Comparison of ENCODE assay signal across 8 cellular contexts in the genomic region with DNA sequence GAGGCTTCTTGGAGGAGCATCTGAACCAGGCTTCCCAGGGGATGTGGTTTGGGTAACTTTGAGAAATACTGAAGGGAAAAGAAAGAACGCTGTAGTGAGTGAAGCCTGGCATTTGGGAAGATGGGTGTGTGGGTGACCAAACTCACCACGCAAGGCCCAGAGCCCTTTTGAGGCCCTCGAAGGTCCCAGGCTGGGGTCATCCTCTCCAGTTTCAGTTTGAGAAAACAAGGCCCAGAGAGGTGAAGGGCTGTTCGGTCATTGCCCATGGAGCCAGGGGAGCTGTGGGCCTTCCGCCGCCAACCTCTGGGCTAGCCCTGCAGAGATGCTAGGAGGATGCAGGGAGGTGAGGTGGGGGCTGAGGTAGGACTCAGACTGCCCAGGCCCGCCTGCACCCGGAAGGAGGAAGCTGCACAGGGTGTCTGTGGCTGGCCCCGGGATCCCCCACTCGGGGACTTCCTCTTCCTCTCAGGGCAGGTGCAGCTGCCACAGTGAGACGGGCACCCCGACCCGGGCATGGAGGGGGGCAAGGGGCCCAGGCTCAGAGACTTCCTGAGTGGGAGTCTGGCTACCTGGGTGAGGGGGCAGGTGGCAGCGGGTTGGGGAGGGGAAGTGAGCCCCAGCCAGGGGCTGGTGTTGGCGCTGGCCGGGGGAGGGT. TPM values are rescaled to one million over a fixed set of nuclear protein-coding genes. Genes with fewer than 3 reads are reported as not detected.
DNase-seq lines count a peak whose midpoint lies in the region; ATAC-seq, FAIRE-seq and TF ChIP-seq lines count a peak whose summit lies in the region.

A gene with protein sequence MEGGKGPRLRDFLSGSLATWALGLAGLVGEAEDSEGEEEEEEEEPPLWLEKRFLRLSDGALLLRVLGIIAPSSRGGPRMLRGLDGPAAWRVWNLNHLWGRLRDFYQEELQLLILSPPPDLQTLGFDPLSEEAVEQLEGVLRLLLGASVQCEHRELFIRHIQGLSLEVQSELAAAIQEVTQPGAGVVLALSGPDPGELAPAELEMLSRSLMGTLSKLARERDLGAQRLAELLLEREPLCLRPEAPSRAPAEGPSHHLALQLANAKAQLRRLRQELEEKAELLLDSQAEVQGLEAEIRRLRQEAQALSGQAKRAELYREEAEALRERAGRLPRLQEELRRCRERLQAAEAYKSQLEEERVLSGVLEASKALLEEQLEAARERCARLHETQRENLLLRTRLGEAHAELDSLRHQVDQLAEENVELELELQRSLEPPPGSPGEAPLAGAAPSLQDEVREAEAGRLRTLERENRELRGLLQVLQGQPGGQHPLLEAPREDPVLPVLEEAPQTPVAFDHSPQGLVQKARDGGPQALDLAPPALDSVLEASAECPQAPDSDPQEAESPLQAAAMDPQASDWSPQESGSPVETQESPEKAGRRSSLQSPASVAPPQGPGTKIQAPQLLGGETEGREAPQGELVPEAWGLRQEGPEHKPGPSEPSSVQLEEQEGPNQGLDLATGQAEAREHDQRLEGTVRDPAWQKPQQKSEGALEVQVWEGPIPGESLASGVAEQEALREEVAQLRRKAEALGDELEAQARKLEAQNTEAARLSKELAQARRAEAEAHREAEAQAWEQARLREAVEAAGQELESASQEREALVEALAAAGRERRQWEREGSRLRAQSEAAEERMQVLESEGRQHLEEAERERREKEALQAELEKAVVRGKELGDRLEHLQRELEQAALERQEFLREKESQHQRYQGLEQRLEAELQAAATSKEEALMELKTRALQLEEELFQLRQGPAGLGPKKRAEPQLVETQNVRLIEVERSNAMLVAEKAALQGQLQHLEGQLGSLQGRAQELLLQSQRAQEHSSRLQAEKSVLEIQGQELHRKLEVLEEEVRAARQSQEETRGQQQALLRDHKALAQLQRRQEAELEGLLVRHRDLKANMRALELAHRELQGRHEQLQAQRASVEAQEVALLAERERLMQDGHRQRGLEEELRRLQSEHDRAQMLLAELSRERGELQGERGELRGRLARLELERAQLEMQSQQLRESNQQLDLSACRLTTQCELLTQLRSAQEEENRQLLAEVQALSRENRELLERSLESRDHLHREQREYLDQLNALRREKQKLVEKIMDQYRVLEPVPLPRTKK (N-terminal part only) (plus strand): TSS at position 451 of the 655 bp plus-strand sequence. CDS start 63 bp downstream, at position 514.

- H3K79me1 ChIP-seq in neuronal stem cell (ENCODE audit: low read depth, low read length) = peaks cover 1% of the 10 kb centered on the region

- H3K4me1 ChIP-seq in breast epithelium (peaks cover 0 to 4% of the 10 kb centered on the region in 2 donors), neuronal stem cell (ENCODE audit: control insufficient read depth in 2 of 2, insufficient read depth in 1 of 2, low read depth in 1 of 2, low read length in 2 of 2) (peaks cover 6 to 17% of the 10 kb centered on the region in 2 donors)

- H4K91ac ChIP-seq in neuronal stem cell (ENCODE audit: low read depth, low read length, poor library complexity) = no peak within 1 kb of the TSS

- no peak within 1 kb of the TSS for H2BK5ac ChIP-seq in neuronal stem cell (ENCODE audit: low read length)

- no peak for FAIRE-seq in H54 (lab: Jason Lieb, UNC)

- peak within 1 kb of the TSS; percentile 89 for H3K18ac ChIP-seq in neuronal stem cell (ENCODE audit: low read length)

- TF ChIP-seq POLR2A in breast epithelium (IDR thresholded peaks at IDR 0.05) (no peak), H54 (IDR thresholded peaks at IDR 0.05; ENCODE audit: low read depth, low read length) (no peak)

- H4K8ac ChIP-seq in neuronal stem cell (ENCODE audit: low read depth, low read length) = peak within 1 kb of the TSS; percentile 17

- H3K4me2 ChIP-seq in neuronal stem cell (ENCODE audit: insufficient read depth, low read length, poor library complexity, severe bottlenecking) = peak within 1 kb of the TSS; percentile 92

- TF ChIP-seq CTCF in VCaP (conservative IDR thresholded peaks at IDR 0.05) (no peak), breast epithelium (IDR thresholded peaks at IDR 0.05) (no peak)

- H3K27me3 ChIP-seq in breast epithelium = no peaks in the 10 kb centered on the region
- peaks cover 0 to 41% (median 11%) of the 10 kb centered on the region in 3 experiments for H3K27me3 ChIP-seq in neuronal stem cell (ENCODE audit: control insufficient read depth in 3 of 3, insufficient read depth in 3 of 3, low read depth in 1 of 3, low read length in 3 of 3)

- H2AK5ac ChIP-seq in neuronal stem cell (ENCODE audit: low read depth, low read length) = peak within 1 kb of the TSS; percentile 97

- H3K9me3 ChIP-seq in breast epithelium (no peaks in the 10 kb centered on the region), neuronal stem cell (replicated peaks in 1 of 2; ENCODE audit: control insufficient read depth in 2 of 2, insufficient read depth in 1 of 2, low read depth in 1 of 2, low read length in 2 of 2) (no peaks in the 10 kb centered on the region)

- peak within 1 kb of the TSS; percentile 63 for H2BK15ac ChIP-seq in neuronal stem cell (ENCODE audit: low read length)

- H2BK12ac ChIP-seq in neuronal stem cell (ENCODE audit: low read length) = peak within 1 kb of the TSS; percentile 87

- H3K23ac ChIP-seq in neuronal stem cell (ENCODE audit: low read depth, low read length, poor library complexity) = peak within 1 kb of the TSS; percentile 55

- H3K4me3 ChIP-seq in breast epithelium (peak within 1 kb of the TSS; percentile 24 to 37 (median 30)), neuronal stem cell (ENCODE audit: low read length in 2 of 2) (peak within 1 kb of the TSS in 1 of 2 donors; percentile 75)

- peak within 1 kb of the TSS; percentile 71 for H3K14ac ChIP-seq in neuronal stem cell (ENCODE audit: low read length)

- no peak within 1 kb of the TSS for H3K4ac ChIP-seq in neuronal stem cell (ENCODE audit: low read length)

- no peak for DNase-seq in breast epithelium (ENCODE audit: low spot score in 2 of 2)
- no peak for DNase-seq in neuronal stem cell (ENCODE audit: low spot score)
- DNase-seq in NCI-H510A (lab: John Stamatoyannopoulos, UW) = no peak
- no peak for DNase-seq in NCI-H446 treated with DMSO at 0.1 percent for 48 hours (lab: John Stamatoyannopoulos, UW)
- no peak for DNase-seq in H54 (ENCODE audit: insufficient read length, low spot score)

- peak within 1 kb of the TSS; percentile 21 for H3K9ac ChIP-seq in neuronal stem cell (ENCODE audit: low read depth, low read length, poor library complexity)

- H3K36me3 ChIP-seq in breast epithelium (no peaks in the 10 kb centered on the region), neuronal stem cell (replicated peaks in 1 of 2; ENCODE audit: control insufficient read depth in 2 of 2, insufficient read depth in 2 of 2, low read length in 2 of 2) (no peaks in the 10 kb centered on the region)

- H3K27ac ChIP-seq in VCaP = peak within 1 kb of the TSS; percentile 94; the same call in 1 of the 2 replicates
- H3K27ac ChIP-seq in breast epithelium = peak within 1 kb of the TSS; percentile 38 to 44
- no peak within 1 kb of the TSS for H3K27ac ChIP-seq in neuronal stem cell (replicated peaks; ENCODE audit: low read length)

- WGBS in neuronal stem cell (ENCODE audit: extremely low coverage in 2 of 2, insufficient read length in 2 of 2, insufficient replicate concordance in 1 of 2), 2 donors = no CpG with 5 or more reads among the region's 16 CpGs

- intact Hi-C loops in breast epithelium (cut with DNase I; ENCODE audit: low total_unique reads) = no loop called here

- H2BK120ac ChIP-seq in neuronal stem cell (ENCODE audit: low read depth, low read length) = no peak within 1 kb of the TSS

- ATAC-seq in GM19023 (IDR thresholded peaks at IDR 0.05; ENCODE audit: unreplicated experiment) (peak; percentile 61), HG03432 (IDR thresholded peaks at IDR 0.05; ENCODE audit: unreplicated experiment) (peak; percentile 53)

- peak within 1 kb of the TSS; percentile 11 for H2AFZ ChIP-seq in neuronal stem cell (ENCODE audit: low read length)

RNA-seq across cellular contexts. Expression of the gene that starts here (rescaled TPM):
- 10 to 100 TPM in 1 of 3 donors, 1 to 10 TPM in 2; 3.3 to 10.7 (median 5.9) TPM for total RNA-seq in breast epithelium
- 4.0 TPM for polyA plus RNA-seq in neuronal stem cell (2013, experiment 1 of 2)
- 4.5 TPM for polyA plus RNA-seq in neuronal stem cell (2013, experiment 2 of 2)
